ENCODE assay signal across 22 cellular contexts in the genomic region with DNA sequence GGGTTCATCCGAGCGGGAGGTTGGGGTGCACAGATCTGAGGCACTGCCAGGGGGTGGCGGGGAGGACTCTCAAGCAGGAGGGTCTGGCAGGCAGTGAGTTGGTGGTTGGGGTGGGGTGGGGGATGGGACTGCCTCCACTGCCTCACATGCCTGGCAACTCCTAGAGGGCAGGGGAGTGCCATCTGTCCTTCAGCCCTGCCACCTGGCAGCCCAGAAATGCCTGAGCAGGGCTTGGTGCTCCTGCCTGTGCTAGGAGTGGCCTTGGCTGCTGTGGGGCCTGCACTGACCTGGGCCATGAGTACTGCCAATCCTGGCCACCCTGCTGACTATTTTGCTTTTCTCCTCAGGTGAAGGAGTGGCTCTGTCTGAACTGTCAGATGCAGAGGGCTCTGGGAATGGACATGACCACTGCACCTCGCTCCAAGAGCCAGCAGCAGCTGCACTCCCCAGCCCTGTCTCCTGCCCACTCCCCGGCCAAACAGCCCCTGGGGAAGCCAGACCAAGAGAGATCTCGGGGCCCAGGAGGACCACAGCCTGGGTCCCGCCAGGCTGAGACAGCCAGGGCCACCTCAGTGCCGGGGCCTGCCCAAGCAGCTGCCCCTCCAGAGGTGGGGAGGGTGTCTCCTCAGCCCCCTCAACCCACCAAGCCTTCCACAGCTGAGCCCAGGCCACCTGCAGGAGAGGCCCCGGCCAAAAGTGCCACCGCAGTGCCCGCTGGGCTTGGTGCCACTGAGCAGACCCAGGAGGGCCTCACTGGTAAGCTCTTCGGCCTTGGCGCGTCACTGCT.
"Had no signal": no experiment of that assay in that cellular context is flagged by ENCODE, and none has a peak within 500 bp of the region (broad histone marks: within the 10 kb centered on the region; RNA-seq: fewer than 3 reads in every experiment).

No MANE protein-coding gene starts in this region.

- H3K4me3 ChIP-seq: body of pancreas, cardiac muscle cell, esophagus squamous epithelium, left lung, lower lobe of right lung, right lobe of liver, skin epidermis, tibial artery had no signal

- H3K4me1 ChIP-seq: body of pancreas, left lung, lower lobe of right lung had no signal

- H3K27me3 ChIP-seq: body of pancreas, cardiac muscle cell, esophagus squamous epithelium, left lung, right lobe of liver, tibial artery had no signal

- DNase-seq: activated CD4-positive, alpha-beta T cell treated with anti-CD3 and anti-CD28 coated beads for 36 hours; activated CD4-positive, CD25-positive, alpha-beta regulatory T cell; activated naive CD4-positive, alpha-beta T cell treated with Interleukin-2 at 50 U/mL for 16 hours; activated T-cell treated with anti-CD3 and anti-CD28 coated beads for 4 hours; activated T-cell treated with anti-CD3 and anti-CD28 coated beads, Interleukin-2, amount 50 U/mL, for 72 hours; body of pancreas; dermis blood vessel endothelial cell; effector CD8-positive, alpha-beta T cell; esophagus squamous epithelium; glutamatergic neuron; left lung; lower lobe of right lung; mesendoderm; right lobe of liver; stimulated activated CD4-positive, alpha-beta T cell treated with anti-CD3 and anti-CD28 coated beads, Interleukin-4, amount 100 ng/mL, for 4 hours; stimulated activated CD8-positive, alpha-beta memory T cell treated with anti-CD3 and anti-CD28 coated beads, Interleukin-4, amount 100 ng/mL, for 48 hours; stimulated activated naive CD8-positive, alpha-beta T cell treated with anti-CD3 and anti-CD28 coated beads, Interleukin-15, amount 100 ng/mL, for 72 hours; T-helper 1 cell; tibial artery had no signal

- H3K27ac ChIP-seq: body of pancreas, cardiac muscle cell, epithelial cell of prostate, esophagus squamous epithelium, left lung, lower lobe of right lung, right lobe of liver, skin epidermis, tibial artery had no signal

- H3K36me3 ChIP-seq: cardiac muscle cell, esophagus squamous epithelium, left lung, lower lobe of right lung, right lobe of liver, tibial artery had no signal

- H3K9me3 ChIP-seq: body of pancreas, esophagus squamous epithelium, left lung, lower lobe of right lung, right lobe of liver, tibial artery had no signal
